Comparison of ENCODE assay signal across 9 cellular contexts in genomic region chr14:68363841-68364711, GRCh38.
DNase-seq lines count a peak whose midpoint lies in the region; ATAC-seq and TF ChIP-seq lines count a peak whose summit lies in the region.
"Had no signal": no experiment of that assay in that cellular context is flagged by ENCODE, and none has a peak within 500 bp of the region (broad histone marks: within the 10 kb centered on the region; RNA-seq: fewer than 3 reads in every experiment).

No MANE protein-coding gene starts in this region.

- no peak for TF ChIP-seq CTCF in brain (conservative IDR thresholded peaks at IDR 0.05)

- H3K9me3 Mint-ChIP-seq in brain, result no peaks in the 10 kb centered on the region
- no peaks in the 10 kb centered on the region for H3K9me3 Mint-ChIP-seq in effector memory CD8-positive, alpha-beta T cell

- H3K27me3 Mint-ChIP-seq in brain, result peaks cover 3% of the 10 kb centered on the region
- no peaks in the 10 kb centered on the region for H3K27me3 Mint-ChIP-seq in effector memory CD8-positive, alpha-beta T cell
- H3K27me3 Mint-ChIP-seq: activated CD4-positive, alpha-beta T cell treated with anti-CD3 and anti-CD28 coated beads, Interleukin-2, amount 10 ng/mL, durations not matched to agents 7 days and 5 days had no signal

- H3K4me1 Mint-ChIP-seq in brain, result peaks cover 90% of the 10 kb centered on the region
- peaks cover 5 to 21% of the 10 kb centered on the region in 2 donors for H3K4me1 Mint-ChIP-seq in effector memory CD8-positive, alpha-beta T cell (ENCODE audit: low read depth in 2 of 2)

- no peak for ATAC-seq in effector memory CD8-positive, alpha-beta T cell (replicated peaks)

- H3K4me3 Mint-ChIP-seq in brain, result peak overlapping the region; percentile 65 to 83 (median 75)
- no peak overlapping the region for H3K4me3 Mint-ChIP-seq in effector memory CD8-positive, alpha-beta T cell
- H3K4me3 Mint-ChIP-seq: activated CD4-positive, alpha-beta T cell treated with anti-CD3 and anti-CD28 coated beads, Interleukin-2, amount 10 ng/mL, durations not matched to agents 7 days and 5 days had no signal

- peak; percentile 28 for DNase-seq in ELR (ENCODE audit: low read depth)
- peak; percentile 75 for DNase-seq in iPS-NIHi11 (ENCODE audit: low spot score)
- DNase-seq in renal cortical epithelial cell (ENCODE audit: low read depth), result peak; percentile 62
- no peak for DNase-seq in DMS114 treated with DMSO at 0.1 percent for 48 hours (lab: John Stamatoyannopoulos, UW; ENCODE audit: unreplicated experiment)
- DNase-seq in NOMO-1 treated with DMSO at 0.1 percent for 48 hours (lab: John Stamatoyannopoulos, UW; ENCODE audit: unreplicated experiment), result no peak
- DNase-seq in SKM-1 treated with dmso at 0.1 percent for 144 hours (lab: John Stamatoyannopoulos, UW; ENCODE audit: unreplicated experiment), result no peak
- DNase-seq in effector memory CD8-positive, alpha-beta T cell, result no peak
- DNase-seq: activated CD4-positive, alpha-beta T cell treated with anti-CD3 and anti-CD28 coated beads, Interleukin-2, amount 10 ng/mL, durations not matched to agents 7 days and 5 days had no signal

- no peaks in the 10 kb centered on the region for H3K36me3 Mint-ChIP-seq in brain
- no peaks in the 10 kb centered on the region for H3K36me3 Mint-ChIP-seq in effector memory CD8-positive, alpha-beta T cell (ENCODE audit: insufficient read depth)

- H3K27ac Mint-ChIP-seq in brain, result peak overlapping the region; percentile 94 to 99 (median 98)
- peak overlapping the region in 1 of 2 donors; percentile 35 for H3K27ac Mint-ChIP-seq in effector memory CD8-positive, alpha-beta T cell
- H3K27ac Mint-ChIP-seq: activated CD4-positive, alpha-beta T cell treated with anti-CD3 and anti-CD28 coated beads, Interleukin-2, amount 10 ng/mL, durations not matched to agents 7 days and 5 days had no signal

Comparison
In these comparisons a context has a peak if more than half of its experiments do, and no peak if none do; other contexts are left out.
1. DNase-seq: peak in ELR (single experiment), iPS-NIHi11 (single experiment) and renal cortical epithelial cell (single experiment); none in DMS114 treated with DMSO at 0.1 percent for 48 hours (single experiment), NOMO-1 treated with DMSO at 0.1 percent for 48 hours (single experiment), SKM-1 treated with dmso at 0.1 percent for 144 hours (single experiment) and effector memory CD8-positive, alpha-beta T cell (0 of 3).
2. H3K4me3 Mint-ChIP-seq: peak in brain (5 of 5); none in effector memory CD8-positive, alpha-beta T cell (0 of 2).